Comparison of ENCODE assay signal across 8 cellular contexts in the genomic region with DNA sequence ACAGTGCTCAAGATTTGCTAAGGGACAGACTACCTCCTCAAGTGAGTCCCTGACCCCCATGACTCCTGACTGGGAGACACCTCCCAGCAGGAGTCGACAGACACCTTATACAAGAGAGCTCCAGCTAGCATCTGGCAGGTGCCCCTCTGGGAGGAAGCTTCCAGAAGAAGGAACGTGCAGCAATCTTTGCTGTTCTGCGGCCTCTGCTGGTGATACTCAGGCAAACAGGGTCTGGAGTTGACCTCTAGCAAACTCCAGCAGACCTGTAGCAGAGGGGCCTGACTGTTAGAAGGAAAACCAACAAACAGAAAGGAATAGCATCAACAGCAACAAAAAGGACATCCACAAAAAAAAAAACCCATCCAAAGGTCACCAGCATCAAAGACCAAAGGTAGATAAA. TPM values are rescaled to one million over a fixed set of nuclear protein-coding genes. Genes with fewer than 3 reads are reported as not detected.
A peak's percentile ranks its signal among the peaks of the same experiment; 100 is the strongest.
DNase-seq lines count a peak whose midpoint lies in the region; ATAC-seq, FAIRE-seq and TF ChIP-seq lines count a peak whose summit lies in the region.
"Not testable (repeated sequence)": the region's sequence is repeated elsewhere in the genome, so short reads cannot be mapped to it uniquely, and the experiment has no call there.
"Had no signal": no experiment of that assay in that cellular context is flagged by ENCODE, and none has a peak within 500 bp of the region (broad histone marks: within the 10 kb centered on the region; RNA-seq: fewer than 3 reads in every experiment).

No MANE protein-coding gene starts in this region.

- H3K27me3 Mint-ChIP-seq in H9 (ENCODE audit: low read depth); endodermal cell (ENCODE audit: insufficient read depth): not testable (repeated sequence)

- H3K27ac ChIP-seq in H9 (ENCODE audit: insufficient read length, low read depth, low read length); K562 (ENCODE audit: extremely low read depth, low read depth, low read length); endodermal cell (ENCODE audit: low read depth, low read length): not testable (repeated sequence)

- FAIRE-seq in K562 (lab: Jason Lieb, UNC), result not testable (repeated sequence)

- not testable (repeated sequence) for H3K4me3 ChIP-seq in K562; endodermal cell (ENCODE audit: low read length)

- H3K27ac Mint-ChIP-seq in H9, endodermal cell: not testable (repeated sequence)

- POLR2A ChIA-PET in K562 (lab: Yijun Ruan, JAX), result interaction anchor here (1.6 kb wide), 1 partner anchor 13 kb away, joined by 4 read pairs; no protein-coding TSS in a partner anchor

- peaks cover 26 to 37% of the 10 kb centered on the region in 2 experiments for H3K9me3 Mint-ChIP-seq in H9
- H3K9me3 Mint-ChIP-seq in endodermal cell, result peaks cover 41% of the 10 kb centered on the region

- TF ChIP-seq EP300 in K562 (IDR thresholded peaks at IDR 0.05; ENCODE audit: low read length), result not testable (repeated sequence)

- H4K8ac ChIP-seq in H9 (replicated peaks; ENCODE audit: insufficient read length, low read depth, low read length), result not testable (repeated sequence)

- H3K79me1 ChIP-seq in H9 (ENCODE audit: insufficient read depth, low read depth, low read length, poor library complexity, severe bottlenecking), result not testable (repeated sequence)

- not testable (repeated sequence) for TF ChIP-seq POLR2A in K562 (conservative IDR thresholded peaks at IDR 0.05)

- not testable (repeated sequence) for H2AK5ac ChIP-seq in H9 (ENCODE audit: insufficient read length, low read length)

- H3K4me1 ChIP-seq in H9 (ENCODE audit: insufficient read depth, low read length); K562 (replicated peaks in 1 of 2; ENCODE audit: control insufficient read depth in 2 of 2, insufficient read depth in 2 of 2, low read length in 2 of 2); endodermal cell (ENCODE audit: control insufficient read depth, insufficient read depth, low read length): not testable (repeated sequence)

- intact Hi-C loops in K562 (cut with micrococcal nuclease), result not testable (repeated sequence)

- not testable (repeated sequence) for H3K36me3 ChIP-seq in K562 (ENCODE audit: control insufficient read depth, insufficient read depth, low read length); endodermal cell (ENCODE audit: control insufficient read depth, insufficient read depth, low read length)

- not testable (repeated sequence) for H2BK12ac ChIP-seq in H9 (ENCODE audit: insufficient read length, low read depth, low read length)

- H3K4me1 Mint-ChIP-seq in H9, result peaks cover 11 to 13% of the 10 kb centered on the region in 2 experiments
- not testable (repeated sequence) for H3K4me1 Mint-ChIP-seq in endodermal cell

- not testable (repeated sequence) for H4K91ac ChIP-seq in H9 (ENCODE audit: insufficient read length, low read depth, low read length)

- in situ Hi-C loops in SK-MEL-5 (cut with HindIII; ENCODE audit: low pct_unique_long_range_greater_than_20kb, low sequenced_read_pairs); K562 (cut with MboI): not testable (repeated sequence)

- H3K79me2 ChIP-seq in H9 (ENCODE audit: insufficient read depth, low read length); K562 (ENCODE audit: control insufficient read depth, insufficient read depth, low read length): not testable (repeated sequence)

- not testable (repeated sequence) for H3K14ac ChIP-seq in H9 (ENCODE audit: insufficient read depth, low read length)

- not testable (repeated sequence) for H2BK120ac ChIP-seq in H9 (ENCODE audit: low read depth, low read length, poor library complexity, severe bottlenecking)

- H2AFZ ChIP-seq in H9 (ENCODE audit: low read length); K562 (ENCODE audit: low read depth, low read length): not testable (repeated sequence)

- H3K9ac ChIP-seq in H9 (ENCODE audit: extremely low read depth, insufficient read length, low read length); K562 (ENCODE audit: insufficient read depth in 1 of 2, low read depth in 2 of 2, low read length in 2 of 2); endodermal cell (ENCODE audit: extremely low read depth, low read length, poor library complexity, severe bottlenecking): not testable (repeated sequence)

- ATAC-seq in K562, result not testable (repeated sequence)

- not testable (repeated sequence) for H3K23ac ChIP-seq in H9 (ENCODE audit: insufficient read length, low read depth, low read length)

- peak in 1 of 2 experiments; percentile 32; a peak in 1 of 4 replicates for TF ChIP-seq RAD21 in K562 (CRISPR knock-in tag; conservative IDR thresholded peaks at IDR 0.05 in 1 of 2, IDR thresholded peaks at IDR 0.05 in 1 of 2)

- H3K4ac ChIP-seq in H9 (ENCODE audit: low read depth, low read length), result not testable (repeated sequence)

- not testable (repeated sequence) for H2BK20ac ChIP-seq in H9 (ENCODE audit: low read depth, low read length, poor library complexity, severe bottlenecking)

- not testable (repeated sequence) for H3K23me2 ChIP-seq in H9 (ENCODE audit: insufficient read length, low read depth, low read length, poor library complexity, severe bottlenecking)

- not testable (repeated sequence) for H3K9me3 ChIP-seq in H9 (ENCODE audit: control insufficient read depth, low read depth, low read length); K562 (replicated peaks; ENCODE audit: control insufficient read depth, insufficient read depth, low read depth, low read length); endodermal cell (ENCODE audit: control insufficient read depth, low read length)

- peaks cover 6 to 20% (median 17%) of the 10 kb centered on the region in 3 experiments for H3K36me3 Mint-ChIP-seq in H9 (ENCODE audit: insufficient read depth in 1 of 3, low read depth in 3 of 3)
- not testable (repeated sequence) for H3K36me3 Mint-ChIP-seq in endodermal cell (ENCODE audit: low read depth)

- not testable (repeated sequence) for H3K18ac ChIP-seq in H9 (ENCODE audit: insufficient read length, low read depth, low read length)

- H3K9me1 ChIP-seq in K562 (ENCODE audit: control insufficient read depth, insufficient read depth, low read length), result not testable (repeated sequence)

- TF ChIP-seq CTCF in H9 (conservative IDR thresholded peaks at IDR 0.05) (peak; percentile 17; the same call in 1 of the 3 replicates), K562 (IDR thresholded peaks at IDR 0.05 in 2 of 3, conservative IDR thresholded peaks at IDR 0.05 in 1 of 3; ENCODE audit: insufficient read depth in 2 of 3, low read depth in 1 of 3, low read length in 3 of 3) (peak in 2 of 3 experiments; percentile 21 to 27; a peak in 2 of 6 replicates), endodermal cell (conservative IDR thresholded peaks at IDR 0.05) (peak; percentile 16)

- not testable (repeated sequence) for H4K5ac ChIP-seq in H9 (ENCODE audit: insufficient read length, low read depth, low read length)

- not testable (repeated sequence) for H3K56ac ChIP-seq in H9 (ENCODE audit: insufficient read length, low read depth, low read length)

- not testable (repeated sequence) for H2BK5ac ChIP-seq in H9 (ENCODE audit: insufficient read length, low read length)

- H4K20me1 ChIP-seq in H9 (ENCODE audit: control insufficient read depth, insufficient read depth, insufficient read length); K562 (replicated peaks; ENCODE audit: control insufficient read depth, insufficient read depth, low read length): not testable (repeated sequence)

- not testable (repeated sequence) for H3K4me2 ChIP-seq in H9 (ENCODE audit: insufficient read depth, insufficient read length, low read length); K562 (ENCODE audit: insufficient read depth, low read length)

- H3K4me3 Mint-ChIP-seq in H9, endodermal cell: not testable (repeated sequence)

- DNase-seq in H9; K562 (ENCODE audit: extremely low read depth in 1 of 4, low spot score in 3 of 4); endodermal cell: not testable (repeated sequence)
- peak; percentile 5 for DNase-seq in SK-MEL-5 (ENCODE audit: low read depth, low spot score)

- not testable (repeated sequence) for BruUV-seq in K562 (replicated peaks; lab: Mats Ljungman, UMichigan)

- CTCF ChIA-PET in K562 (lab: Yijun Ruan, JAX; ENCODE audit: low intra/inter-chr PET ratio), result not testable (repeated sequence)

- not testable (repeated sequence) for H2BK15ac ChIP-seq in H9 (ENCODE audit: low read depth, low read length)

- H3K27me3 ChIP-seq in H9 (ENCODE audit: insufficient read depth, low read length); K562 (ENCODE audit: control insufficient read depth in 2 of 2, insufficient read depth in 2 of 2, low read length in 2 of 2); endodermal cell (ENCODE audit: control insufficient read depth, insufficient read depth, low read length, poor library complexity, severe bottlenecking): not testable (repeated sequence)

- no CpG with 5 or more reads among the region's 3 CpGs for WGBS in H9 (ENCODE audit: extremely low coverage, insufficient read length, low lambda C conversion rate)
- 0% methylated on average over 2 of the region's 3 CpGs for WGBS in K562 (ENCODE audit: insufficient coverage, low coverage, missing lambda C conversion rate)
- WGBS in endodermal cell (ENCODE audit: insufficient coverage in 1 of 2, insufficient read length in 1 of 2), 2 experiments, result 94 to 95% methylated on average over 3 of the region's 3 CpGs

- not testable (repeated sequence) for H3T11ph ChIP-seq in H9 (ENCODE audit: low read length)

RNA-seq across cellular contexts. Expression of a gene that starts 38.1 kb away (rescaled TPM):
- 49.4 and 51.3 TPM in 2 replicates for total RNA-seq in H9 (2021)
- total RNA-seq in SK-MEL-5 (2014; rRNA removed; shearing (Covaris generic)), result 30.8 and 35.3 TPM in 2 replicates
- 23.4 and 25.9 TPM in 2 replicates for polyA plus RNA-seq in SK-MEL-5 (2015; cell fraction: cytosol; rRNA removed)
- polyA plus RNA-seq in SK-MEL-5 (2015; cell fraction: nucleus; rRNA removed), result 36.2 and 48.4 TPM in 2 replicates
- total RNA-seq in K562 (2011; cell fraction: chromatin; rRNA removed; ENCODE audit: low replicate concordance), result 17.8 and 67.8 TPM in 2 replicates
- 6.0 and 9.2 TPM in 2 replicates for total RNA-seq in K562 (2011; cell fraction: nucleolus; rRNA removed)
- 23.1 and 25.1 TPM in 2 replicates for total RNA-seq in K562 (2011; cell fraction: nucleoplasm; rRNA removed)
- total RNA-seq in K562 (2014; rRNA removed), result 17.3 and 23.4 TPM in 2 replicates
- 21.6 and 24.3 TPM in 2 replicates for total RNA-seq in K562 (2014; rRNA removed; fragmentation: Illumina TruSeq; extraction: Trizol)
- total RNA-seq in K562 (2015; rRNA removed; fragmentation: Illumina TruSeq; extraction: Trizol), result 20.7 and 21.0 TPM in 2 replicates
- total RNA-seq in K562 (2021), result 16.9 and 18.8 TPM in 2 replicates
- polyA plus RNA-seq in K562 (2011; rRNA removed), result 15.6 and 19.3 TPM in 2 replicates
- polyA plus RNA-seq in K562 (2011; cell fraction: cytosol; rRNA removed), result 2.4 and 8.2 TPM in 2 replicates
- 17.7 and 29.1 TPM in 2 replicates for polyA plus RNA-seq in K562 (2011; cell fraction: nucleus; rRNA removed)
- 11.8 and 12.7 TPM in 2 replicates for polyA plus RNA-seq in K562 (2012)
- polyA plus RNA-seq in K562 (2014; fragmentation: Illumina TruSeq; extraction: Trizol), result 20.7 and 21.5 TPM in 2 replicates
- 1 to 10 TPM in 1 of 2 experiments, under 1 TPM in 1; 0.48 to 1.4 TPM for polyA plus RNA-seq in K562 (2014; fragmentation: Nextera tagmentation; extraction: Ambion mirVana)
- 15.2 and 18.3 TPM in 2 replicates for polyA plus RNA-seq in K562 (2014; rRNA removed)
- 26.6 and 31.5 TPM in 2 replicates for polyA minus RNA-seq in K562 (2011; rRNA and poly(A)+ RNA removed)
- polyA minus RNA-seq in K562 (2011; cell fraction: cytosol; rRNA and poly(A)+ RNA removed), result 7.9 and 10.8 TPM in 2 replicates
- polyA minus RNA-seq in K562 (2011; cell fraction: nucleus; rRNA and poly(A)+ RNA removed), result 14.0 and 22.7 TPM in 2 replicates
- total RNA-seq in endodermal cell, result 10 to 100 TPM; 22.0 to 27.0 TPM
- 26.2 TPM for polyA plus RNA-seq in endodermal cell (2013, experiment 1 of 2)
- polyA plus RNA-seq in endodermal cell (2013, experiment 2 of 2), result 26.1 TPM

RNA-seq across cellular contexts. Expression of a gene that starts 58.0 kb away (rescaled TPM):
- total RNA-seq in H9 (2021) (45.1 and 50.7 TPM in 2 replicates), K562 (2014; rRNA removed) (3.7 and 4.6 TPM in 2 replicates), K562 (2014; rRNA removed; fragmentation: Illumina TruSeq; extraction: Trizol) (6.8 and 7.4 TPM in 2 replicates), K562 (2015; rRNA removed; fragmentation: Illumina TruSeq; extraction: Trizol) (3.7 and 4.9 TPM in 2 replicates), K562 (2021) (5.4 and 5.9 TPM in 2 replicates), endodermal cell (10 to 100 TPM; 15.0 to 26.0 TPM)
- 3.8 and 6.6 TPM in 2 replicates for total RNA-seq in SK-MEL-5 (2014; rRNA removed; shearing (Covaris generic))
- polyA plus RNA-seq in SK-MEL-5 (2015; cell fraction: cytosol; rRNA removed), result 5.6 and 5.9 TPM in 2 replicates
- 13.9 and 21.7 TPM in 2 replicates for polyA plus RNA-seq in SK-MEL-5 (2015; cell fraction: nucleus; rRNA removed)
- 26.9 and 56.2 TPM in 2 replicates for total RNA-seq in K562 (2011; cell fraction: chromatin; rRNA removed; ENCODE audit: low replicate concordance)
- total RNA-seq in K562 (2011; cell fraction: nucleolus; rRNA removed), result 10.2 and 11.4 TPM in 2 replicates
- total RNA-seq in K562 (2011; cell fraction: nucleoplasm; rRNA removed), result 21.6 and 32.3 TPM in 2 replicates
- polyA plus RNA-seq in K562 (2011; rRNA removed) (6.5 and 16.6 TPM in 2 replicates), K562 (2014; fragmentation: Illumina TruSeq; extraction: Trizol) (4.5 and 5.0 TPM in 2 replicates), K562 (2014; fragmentation: Nextera tagmentation; extraction: Ambion mirVana) (under 1 TPM; 0.21 to 0.38 TPM), K562 (2014; rRNA removed) (3.0 and 5.5 TPM in 2 replicates)
- polyA plus RNA-seq in K562 (2011; cell fraction: cytosol; rRNA removed), result 3.4 and 9.5 TPM in 2 replicates
- 20.4 and 52.0 TPM in 2 replicates for polyA plus RNA-seq in K562 (2011; cell fraction: nucleus; rRNA removed)
- 4.6 and 4.8 TPM in 2 replicates for polyA plus RNA-seq in K562 (2012)
- polyA minus RNA-seq in K562 (2011; rRNA and poly(A)+ RNA removed), result 21.5 and 39.2 TPM in 2 replicates
- polyA minus RNA-seq in K562 (2011; cell fraction: cytosol; rRNA and poly(A)+ RNA removed), result 3.7 and 16.8 TPM in 2 replicates
- 14.9 and 54.1 TPM in 2 replicates for polyA minus RNA-seq in K562 (2011; cell fraction: nucleus; rRNA and poly(A)+ RNA removed)
- 31.7 TPM for polyA plus RNA-seq in endodermal cell (2013, experiment 1 of 2)
- polyA plus RNA-seq in endodermal cell (2013, experiment 2 of 2), result 26.8 TPM
- polyA plus RNA-seq: CD14-positive monocyte; CD4-positive, alpha-beta memory T cell; CD4-positive, CD25-positive, alpha-beta regulatory T cell; CD8-positive, alpha-beta memory T cell had no signal
